ENCODE assay signal across 11 cellular contexts in genomic region chr2:168545439-168546082, GRCh38.
DNase-seq lines count a peak whose midpoint lies in the region; ATAC-seq and TF ChIP-seq lines count a peak whose summit lies in the region.
"Had no signal": no experiment of that assay in that cellular context is flagged by ENCODE, and none has a peak within 500 bp of the region (broad histone marks: within the 10 kb centered on the region; RNA-seq: fewer than 3 reads in every experiment).

No MANE protein-coding gene starts in this region.

- H3K9me3 Mint-ChIP-seq in CD4-positive, alpha-beta T cell = peaks cover 5% of the 10 kb centered on the region

- DNase-seq in CD4-positive, alpha-beta T cell = no peak
- DNase-seq in M059J (ENCODE audit: low read depth) = peak; percentile 87
- peak; percentile 55 for DNase-seq in dedifferentiated amniotic fluid mesenchymal stem cell (ENCODE audit: extremely low spot score)
- DNase-seq in lower lobe of right lung = no peak
- no peak for DNase-seq in cerebellar cortex (ENCODE audit: low spot score)
- DNase-seq in posterior vena cava (ENCODE audit: low spot score) = no peak
- DNase-seq: activated CD4-positive, alpha-beta T cell treated with anti-CD3 and anti-CD28 coated beads for 48 hours; NCI-H187 had no signal

- no peak overlapping the region for H3K4me3 Mint-ChIP-seq in CD4-positive, alpha-beta T cell
- H3K4me3 Mint-ChIP-seq: neural crest cell had no signal

- TF ChIP-seq CTCF in CD4-positive, alpha-beta T cell (IDR thresholded peaks at IDR 0.05) = no peak
- no peak for TF ChIP-seq CTCF in lower lobe of right lung (IDR thresholded peaks at IDR 0.05)

- CTCF ChIA-PET in CD4-positive, alpha-beta T cell (lab: Charles Lee) = no interaction called here

- peak; percentile 34 for ATAC-seq in CD4-positive, alpha-beta T cell (ENCODE audit: poor library complexity)
- ATAC-seq in lower lobe of right lung (peak; percentile 37 to 41), HG03442 (IDR thresholded peaks at IDR 0.05; ENCODE audit: unreplicated experiment) (no peak), HG03565 (IDR thresholded peaks at IDR 0.05; ENCODE audit: unreplicated experiment) (no peak)

- H3K27ac Mint-ChIP-seq in CD4-positive, alpha-beta T cell = peak overlapping the region; percentile 28

- H3K4me1 Mint-ChIP-seq in CD4-positive, alpha-beta T cell (ENCODE audit: low read depth) = peaks cover 56% of the 10 kb centered on the region

- intact Hi-C loops in CD4-positive, alpha-beta T cell (cut with DNase I, micrococcal nuclease) = no loop called here
- intact Hi-C loops in lower lobe of right lung (cut with DNase I) = no loop called here
- intact Hi-C loops in posterior vena cava (cut with DNase I) = no loop called here

- H3K9me3 ChIP-seq in CD4-positive, alpha-beta T cell (ENCODE audit: control insufficient read depth, low read length) = peaks cover 6% of the 10 kb centered on the region
- H3K9me3 ChIP-seq in lower lobe of right lung = no peaks in the 10 kb centered on the region

- POLR2A ChIA-PET in CD4-positive, alpha-beta T cell (lab: Charles Lee) = no interaction called here

- no peaks in the 10 kb centered on the region for H3K36me3 ChIP-seq in lower lobe of right lung

- H3K4me3 ChIP-seq in lower lobe of right lung = no peak overlapping the region

- H3K27me3 Mint-ChIP-seq in CD4-positive, alpha-beta T cell = no peaks in the 10 kb centered on the region

- peaks cover 41% of the 10 kb centered on the region for H3K36me3 Mint-ChIP-seq in CD4-positive, alpha-beta T cell (ENCODE audit: low read depth)

- no peak overlapping the region for H3K27ac ChIP-seq in CD4-positive, alpha-beta T cell (ENCODE audit: low read depth, low read length)
- no peak overlapping the region for H3K27ac ChIP-seq in lower lobe of right lung

- peaks cover 6% of the 10 kb centered on the region for H3K4me1 ChIP-seq in lower lobe of right lung

- H3K27me3 ChIP-seq in CD4-positive, alpha-beta T cell (ENCODE audit: control insufficient read depth, insufficient read depth, low read length) = no peaks in the 10 kb centered on the region
- H3K27me3 ChIP-seq in lower lobe of right lung (ENCODE audit: low read depth) = no peaks in the 10 kb centered on the region

Comparison
In these comparisons a context has a peak if more than half of its experiments do, and no peak if none do; other contexts are left out.
1. ATAC-seq: peak in CD4-positive, alpha-beta T cell (single experiment) and lower lobe of right lung (2 of 2); none in HG03442 (single experiment) and HG03565 (single experiment).
2. DNase-seq: peak in M059J (single experiment) and dedifferentiated amniotic fluid mesenchymal stem cell (single experiment); none in CD4-positive, alpha-beta T cell (0 of 10), lower lobe of right lung (single experiment), cerebellar cortex (single experiment) and posterior vena cava (single experiment).